In the genomic region with DNA sequence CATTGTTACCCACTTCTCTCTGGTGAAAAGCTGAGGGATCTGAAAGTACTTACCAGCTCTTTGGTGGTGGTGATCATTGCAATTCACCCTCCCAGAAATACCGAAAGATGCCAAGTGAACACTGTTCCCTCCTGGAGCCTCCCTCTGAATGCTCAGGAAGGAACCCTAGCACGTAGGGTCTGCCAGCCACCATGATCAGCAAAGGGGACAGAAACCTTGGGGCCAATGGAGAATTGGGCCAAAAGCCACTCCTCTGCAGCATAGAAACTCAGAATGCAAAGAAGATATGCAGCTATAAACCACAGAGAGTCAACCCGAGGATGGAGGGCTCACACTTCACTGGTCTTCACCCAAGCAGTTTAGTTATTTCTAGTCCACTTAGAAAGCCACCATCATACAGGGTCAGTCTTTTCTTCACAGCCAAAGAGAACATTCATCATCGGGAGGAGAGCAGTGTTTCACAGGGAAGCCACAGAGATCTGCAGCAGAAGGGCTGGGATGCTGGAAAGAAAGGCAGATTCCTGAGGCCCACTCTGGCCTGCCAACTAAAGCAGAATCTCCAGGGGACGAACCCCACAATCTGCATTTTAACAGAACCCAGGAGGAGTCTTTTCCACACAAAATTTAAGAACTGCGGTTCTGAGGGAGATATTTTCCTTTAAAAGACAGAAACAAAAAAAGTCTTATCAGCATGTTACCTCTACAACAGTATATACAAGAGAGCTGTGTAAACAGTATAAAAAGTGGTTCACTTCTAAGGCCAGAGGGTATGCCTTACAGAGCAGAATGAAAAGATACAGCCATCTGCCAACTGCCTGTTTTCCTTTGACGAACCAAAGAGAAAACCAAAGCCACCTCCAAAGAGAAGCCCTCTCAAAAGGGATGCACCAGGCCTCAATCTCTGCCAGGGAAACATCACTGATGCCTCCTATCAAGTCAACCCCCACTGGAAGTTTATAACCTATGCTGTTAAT, we compare ENCODE assay signal across 9 cellular contexts. TPM values are rescaled to one million over a fixed set of nuclear protein-coding genes. Genes with fewer than 3 reads are reported as not detected.
DNase-seq lines count a peak whose midpoint lies in the region; ATAC-seq and TF ChIP-seq lines count a peak whose summit lies in the region.
"Had no signal": no experiment of that assay in that cellular context is flagged by ENCODE, and none has a peak within 500 bp of the region (broad histone marks: within the 10 kb centered on the region; RNA-seq: fewer than 3 reads in every experiment).

No MANE protein-coding gene starts in this region.

- POLR2A ChIA-PET in CD4-positive, alpha-beta T cell (lab: Charles Lee) = interaction anchor here (0.6 to 14.8 kb wide), 6 partner anchors 10 to 233 kb away, joined by 3 to 304 read pairs (median 8); a partner anchor contains a TSS

- H3K4me3 ChIP-seq in Loucy (ENCODE audit: low read length, poor library complexity, severe bottlenecking) = peak overlapping the region; percentile 76
- no peak overlapping the region for H3K4me3 ChIP-seq in gastroesophageal sphincter
- H3K4me3 ChIP-seq in urinary bladder (ENCODE audit: low read depth, low read length) = no peak overlapping the region

- intact Hi-C loops in CD4-positive, alpha-beta T cell (cut with DNase I, micrococcal nuclease) = no loop called here

- no peaks in the 10 kb centered on the region for H3K27me3 Mint-ChIP-seq in CD4-positive, alpha-beta T cell

- no peak for TF ChIP-seq POLR2A in gastroesophageal sphincter (IDR thresholded peaks at IDR 0.05)

- WGBS in gastroesophageal sphincter (ENCODE audit: low coverage in 1 of 2), 2 donors = 28 to 61% methylated on average over 3 to 5 of the region's 7 CpGs
- 50% methylated on average over 7 of the region's 7 CpGs for WGBS in urinary bladder

- peaks cover 54% of the 10 kb centered on the region for H4K20me1 ChIP-seq in Loucy (ENCODE audit: insufficient read depth, low read length, poor library complexity, severe bottlenecking)

- no peak for TF ChIP-seq CTCF in CD4-positive, alpha-beta T cell (IDR thresholded peaks at IDR 0.05)
- no peak for TF ChIP-seq CTCF in Loucy (conservative IDR thresholded peaks at IDR 0.05; ENCODE audit: low read length)
- no peak for TF ChIP-seq CTCF in gastroesophageal sphincter (IDR thresholded peaks at IDR 0.05)

- H3F3A ChIP-seq in Loucy (ENCODE audit: low read depth) = no peaks in the 10 kb centered on the region

- DNase-seq in CD4-positive, alpha-beta T cell = no peak
- DNase-seq in D341Med (ENCODE audit: low spot score) (no peak), left lobe of liver (ENCODE audit: low spot score) (no peak), DMS79 (lab: John Stamatoyannopoulos, UW) (no peak)

- no peaks in the 10 kb centered on the region for H3K27me3 ChIP-seq in CD4-positive, alpha-beta T cell (ENCODE audit: control insufficient read depth, insufficient read depth, low read length)
- H3K27me3 ChIP-seq in Loucy (ENCODE audit: insufficient read depth, low read length, poor library complexity, severe bottlenecking) (no peaks in the 10 kb centered on the region), gastroesophageal sphincter (no peaks in the 10 kb centered on the region)

- no peaks in the 10 kb centered on the region for H3K9me2 ChIP-seq in Loucy (replicated peaks; ENCODE audit: low read depth, low read length)

- no peaks in the 10 kb centered on the region for H3K9me3 Mint-ChIP-seq in CD4-positive, alpha-beta T cell

- H3K79me2 ChIP-seq in Loucy (ENCODE audit: insufficient read depth, low read length) = peaks cover 98% of the 10 kb centered on the region

- TF ChIP-seq EP300 in gastroesophageal sphincter (IDR thresholded peaks at IDR 0.05) = no peak

- H2AFZ ChIP-seq in Loucy (ENCODE audit: low read length) = no peak overlapping the region

- peak overlapping the region; percentile 99 for H3K4me2 ChIP-seq in Loucy (ENCODE audit: low read depth, low read length, poor library complexity, severe bottlenecking)

- H3K27ac Mint-ChIP-seq in CD4-positive, alpha-beta T cell = no peak overlapping the region

- peak overlapping the region; percentile 39 for H3K27ac ChIP-seq in CD4-positive, alpha-beta T cell (ENCODE audit: low read depth, low read length)
- H3K27ac ChIP-seq in gastroesophageal sphincter (peak overlapping the region; percentile 75 to 87 (median 83)), urinary bladder (ENCODE audit: low read depth) (peak overlapping the region; percentile 79)

- no peak overlapping the region for H3K4me3 Mint-ChIP-seq in CD4-positive, alpha-beta T cell

- no peaks in the 10 kb centered on the region for H3K36me3 Mint-ChIP-seq in CD4-positive, alpha-beta T cell (ENCODE audit: low read depth)

- peak overlapping the region; percentile 84 for H3K9ac ChIP-seq in Loucy (ENCODE audit: low read depth, low read length, poor library complexity, severe bottlenecking)

- peaks cover 90% of the 10 kb centered on the region for H3K4me1 ChIP-seq in Loucy (ENCODE audit: insufficient read depth, low read length, poor library complexity, severe bottlenecking)
- H3K4me1 ChIP-seq in gastroesophageal sphincter = peaks cover 27 to 96% (median 73%) of the 10 kb centered on the region in 3 donors
- peaks cover 13% of the 10 kb centered on the region for H3K4me1 ChIP-seq in urinary bladder (ENCODE audit: insufficient read depth)

- CTCF ChIA-PET in CD4-positive, alpha-beta T cell (lab: Charles Lee) = interaction anchor here (4.8 kb wide), 1 partner anchor 16 kb away, joined by 22 read pairs; no protein-coding TSS in a partner anchor

- peaks cover 2% of the 10 kb centered on the region for H3K4me1 Mint-ChIP-seq in CD4-positive, alpha-beta T cell (ENCODE audit: low read depth)

- no peaks in the 10 kb centered on the region for H3K9me3 ChIP-seq in CD4-positive, alpha-beta T cell (ENCODE audit: control insufficient read depth, low read length)
- no peaks in the 10 kb centered on the region for H3K9me3 ChIP-seq in Loucy (ENCODE audit: insufficient read depth, low read depth, low read length)
- no peaks in the 10 kb centered on the region for H3K9me3 ChIP-seq in gastroesophageal sphincter

- no peak for ATAC-seq in CD4-positive, alpha-beta T cell (ENCODE audit: poor library complexity)
- ATAC-seq in GM19463 (IDR thresholded peaks at IDR 0.05; ENCODE audit: unreplicated experiment) (peak; percentile 61), gastroesophageal sphincter (no peak), left lobe of liver (no peak)

- H3K36me3 ChIP-seq in Loucy (ENCODE audit: insufficient read depth, low read length) (peaks cover 4% of the 10 kb centered on the region; the same call in 1 of the 2 replicates), gastroesophageal sphincter (no peaks in the 10 kb centered on the region), urinary bladder (ENCODE audit: insufficient read depth) (no peaks in the 10 kb centered on the region)

RNA-seq across cellular contexts. Expression of a gene that starts 11.3 kb away (rescaled TPM):
- 10 to 100 TPM; 89.3 to 97.6 TPM for total RNA-seq in CD4-positive, alpha-beta T cell
- total RNA-seq in gastroesophageal sphincter = 10 to 100 TPM; 36.9 to 51.7 (median 46.5) TPM
- total RNA-seq in urinary bladder = 55.0 TPM
- 31.6 TPM for polyA plus RNA-seq in urinary bladder
- 50.4 TPM for total RNA-seq in left lobe of liver

RNA-seq across cellular contexts. Expression of a gene that starts 26.1 kb away (rescaled TPM):
- not detected for total RNA-seq in CD4-positive, alpha-beta T cell
- not detected for total RNA-seq in gastroesophageal sphincter
- total RNA-seq in urinary bladder = not detected
- not detected for polyA plus RNA-seq in urinary bladder
- not detected for total RNA-seq in left lobe of liver
- total RNA-seq: epithelial cell of proximal tubule had no signal
